8 cellular contexts compared by ENCODE assay signal in genomic region chr22:46013460-46014416, GRCh38. TPM values are rescaled to one million over a fixed set of nuclear protein-coding genes. Genes with fewer than 3 reads are reported as not detected.
DNase-seq lines count a peak whose midpoint lies in the region; ATAC-seq and TF ChIP-seq lines count a peak whose summit lies in the region.

No MANE protein-coding gene starts in this region.

- POLR2A ChIA-PET in activated CD4-positive, alpha-beta T cell treated with anti-CD3 and anti-CD28 coated beads for 36 hours (lab: Charles Lee): interaction anchor here (0.9 to 1.1 kb wide), 2 partner anchors 44 to 57 kb away, joined by 4 to 5 read pairs; no protein-coding TSS in a partner anchor

- no peaks in the 10 kb centered on the region for H3K27me3 ChIP-seq in layer of hippocampus (ENCODE audit: control insufficient read depth, insufficient read depth, low read length)

- intact Hi-C loops in activated CD4-positive, alpha-beta T cell treated with anti-CD3 and anti-CD28 coated beads for 36 hours (cut with DNase I, micrococcal nuclease): loop anchor here (1.0 to 5.0 kb wide), 7 partner anchors 22 to 283 kb away; partner anchors contain the start of gene GTSE1 (in 1 of the 2)

- peak overlapping the region; percentile 86 for H3K27ac Mint-ChIP-seq in activated CD4-positive, alpha-beta T cell treated with anti-CD3 and anti-CD28 coated beads for 36 hours

- peak overlapping the region; percentile 65 for H3K4me3 ChIP-seq in choroid plexus epithelial cell (ENCODE audit: low read depth, low read length)

- H3K27ac ChIP-seq in layer of hippocampus (ENCODE audit: low read depth, low read length): peak overlapping the region; percentile 95

- in situ Hi-C loops in ACHN (cut with HindIII; ENCODE audit: low pct_ligation_motif_present, low pct_unique_long_range_greater_than_20kb, low sequenced_read_pairs): loop anchor here (25.0 kb wide), 1 partner anchor 299 kb away; no protein-coding TSS in a partner anchor

- peak overlapping the region; percentile 80 for H3K4me3 Mint-ChIP-seq in activated CD4-positive, alpha-beta T cell treated with anti-CD3 and anti-CD28 coated beads for 36 hours

- peak; percentile 70 for TF ChIP-seq CTCF in choroid plexus epithelial cell (conservative IDR thresholded peaks at IDR 0.05; ENCODE audit: low read depth, low read length)

- DNase-seq in ACHN: peak; percentile 94
- peak; percentile 83 for DNase-seq in NCI-H345 (lab: John Stamatoyannopoulos, UW)
- peak; percentile 96 for DNase-seq in activated CD4-positive, alpha-beta T cell treated with anti-CD3 and anti-CD28 coated beads for 36 hours
- DNase-seq in choroid plexus epithelial cell (ENCODE audit: low read depth): peak; percentile 97
- peak; percentile 76 to 90 for DNase-seq in stimulated activated CD4-positive, alpha-beta T cell treated with anti-CD3 and anti-CD28 coated beads, Interleukin-1b, Interleukin-23, amount 100 ng/mL, for 1 hour (ENCODE audit: low read depth in 2 of 2)

- H3K36me3 Mint-ChIP-seq in activated CD4-positive, alpha-beta T cell treated with anti-CD3 and anti-CD28 coated beads for 36 hours (ENCODE audit: low read depth): no peaks in the 10 kb centered on the region

- peaks cover 2% of the 10 kb centered on the region for H3K9me3 Mint-ChIP-seq in activated CD4-positive, alpha-beta T cell treated with anti-CD3 and anti-CD28 coated beads for 36 hours (ENCODE audit: low read depth)

- ATAC-seq in GM18858 (IDR thresholded peaks at IDR 0.05; ENCODE audit: unreplicated experiment) (peak; percentile 65), HG03108 (IDR thresholded peaks at IDR 0.05; ENCODE audit: unreplicated experiment) (peak; percentile 73)
- peak; percentile 99 for ATAC-seq in activated CD4-positive, alpha-beta T cell treated with anti-CD3 and anti-CD28 coated beads for 36 hours

- H3K27me3 Mint-ChIP-seq in activated CD4-positive, alpha-beta T cell treated with anti-CD3 and anti-CD28 coated beads for 36 hours: no peaks in the 10 kb centered on the region

- CTCF ChIA-PET in activated CD4-positive, alpha-beta T cell treated with anti-CD3 and anti-CD28 coated beads for 36 hours (lab: Charles Lee): interaction anchor here (0.7 to 6.2 kb wide), 13 partner anchors 9 to 320 kb away, joined by 3 to 61 read pairs (median 3); no protein-coding TSS in a partner anchor

- peaks cover 4% of the 10 kb centered on the region for H3K4me1 Mint-ChIP-seq in activated CD4-positive, alpha-beta T cell treated with anti-CD3 and anti-CD28 coated beads for 36 hours

RNA-seq across cellular contexts. Expression of gene WNT7B, which starts 36.8 kb away (rescaled TPM):
- not detected for total RNA-seq in activated CD4-positive, alpha-beta T cell treated with anti-CD3 and anti-CD28 coated beads for 36 hours

Comparison
In these comparisons a context has a peak if more than half of its experiments do, and no peak if none do; other contexts are left out.
1. Peak in every context shown above with its lines: DNase-seq, ATAC-seq, H3K4me3 ChIP-seq and H3K27ac ChIP-seq.